Comparison of ENCODE assay signal across 1 cellular context in genomic region chr12:52380271-52380694, GRCh38.
TF ChIP-seq lines count a peak whose summit lies in the region.

No MANE protein-coding gene starts in this region.

TF ChIP-seq in GM12878, 131 proteins besides CTCF, POLR2A, EP300 and RAD21:
- TF ChIP-seq BACH1 (IDR thresholded peaks at IDR 0.05; ENCODE audit: borderline replicate concordance) (no peak), ZSCAN29 (IDR thresholded peaks at IDR 0.05) (no peak), POLR2AphosphoS2 (IDR thresholded peaks at IDR 0.05; ENCODE audit: low read depth, low read length) (no peak), SPI1 (IDR thresholded peaks at IDR 0.05; ENCODE audit: borderline replicate concordance, insufficient read depth, low read depth, low read length) (no peak), E2F8 (IDR thresholded peaks at IDR 0.05; ENCODE audit: low read depth, partially characterized antibody) (no peak), ZNF592 (IDR thresholded peaks at IDR 0.05) (no peak), STAT3 (IDR thresholded peaks at IDR 0.05; ENCODE audit: low read depth, low read length) (no peak), BMI1 (IDR thresholded peaks at IDR 0.05; ENCODE audit: borderline replicate concordance) (no peak), NFIC (IDR thresholded peaks at IDR 0.05; ENCODE audit: low read depth, low read length) (no peak)
